In the genomic region with DNA sequence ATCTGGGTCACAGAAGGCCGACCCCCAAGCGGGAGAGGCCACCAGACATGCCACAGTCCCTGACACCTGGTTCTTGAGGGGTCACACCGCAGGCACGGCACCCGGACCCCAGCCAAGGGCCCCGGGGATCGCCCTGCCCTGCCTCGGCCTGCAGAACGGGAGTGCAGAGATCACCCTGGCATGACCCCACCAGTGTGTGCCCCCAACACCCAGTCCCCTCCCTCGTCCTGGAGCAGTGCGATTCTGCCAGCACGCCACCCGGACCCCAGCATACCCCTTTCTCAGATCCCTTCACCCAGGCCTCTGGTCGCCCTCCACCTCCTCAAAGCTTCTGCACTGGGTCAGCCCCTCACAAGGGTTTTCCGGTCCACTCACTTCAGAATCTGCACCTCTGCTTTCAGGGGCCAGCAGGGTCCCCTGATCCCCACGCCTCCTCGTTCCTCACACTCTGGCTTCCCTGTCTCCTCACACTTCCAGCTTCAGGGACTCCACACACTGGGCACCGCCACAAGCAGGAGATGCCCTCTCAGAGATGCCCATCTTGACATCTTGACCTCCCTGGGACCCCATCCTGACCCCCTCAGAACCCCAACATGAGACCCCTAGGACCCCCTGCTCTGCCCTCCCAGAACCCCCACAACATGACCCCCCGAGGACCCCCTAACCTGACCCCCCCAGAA, we compare ENCODE assay signal across 28 cellular contexts. TPM values are rescaled to one million over a fixed set of nuclear protein-coding genes. Genes with fewer than 3 reads are reported as not detected.
A peak's percentile ranks its signal among the peaks of the same experiment; 100 is the strongest.
DNase-seq lines count a peak whose midpoint lies in the region; ATAC-seq, FAIRE-seq and TF ChIP-seq lines count a peak whose summit lies in the region.
"Had no signal": no experiment of that assay in that cellular context is flagged by ENCODE, and none has a peak within 500 bp of the region (broad histone marks: within the 10 kb centered on the region; RNA-seq: fewer than 3 reads in every experiment).

No MANE protein-coding gene starts in this region.

- H3F3A ChIP-seq in OCI-LY1 (ENCODE audit: insufficient read depth, low read length) (no peaks in the 10 kb centered on the region), neural progenitor cell (ENCODE audit: low read depth) (no peaks in the 10 kb centered on the region)

- TF ChIP-seq CTCF in OCI-LY1 (IDR thresholded peaks at IDR 0.05; ENCODE audit: low read length) (no peak), chondrocyte (IDR thresholded peaks at IDR 0.05) (no peak), neural progenitor cell (IDR thresholded peaks at IDR 0.05) (no peak)

- H4K20me1 ChIP-seq in OCI-LY1 (ENCODE audit: insufficient read depth, low read length) (no peaks in the 10 kb centered on the region), neural progenitor cell (ENCODE audit: low read depth) (peaks cover 46% of the 10 kb centered on the region)

- H3K4me3 Mint-ChIP-seq in chondrocyte (ENCODE audit: unreplicated experiment) (no peak overlapping the region), neural progenitor cell (peak overlapping the region; percentile 31)

- H3K27ac ChIP-seq in OCI-LY1 (ENCODE audit: low read depth, low read length, poor library complexity, severe bottlenecking): peak overlapping the region; percentile 49
- H3K27ac ChIP-seq in neural progenitor cell: no peak overlapping the region
- H3K27ac ChIP-seq: adrenal gland, gastrocnemius medialis, psoas muscle, SJSA1 had no signal

- H3K27me3 Mint-ChIP-seq in chondrocyte (ENCODE audit: low read depth) (no peaks in the 10 kb centered on the region), neural progenitor cell (ENCODE audit: insufficient read depth, low read depth) (peaks cover 6% of the 10 kb centered on the region)
- H3K27me3 Mint-ChIP-seq: naive B cell had no signal

- FAIRE-seq in urothelium cell line (lab: Jason Lieb, UNC): no peak
- FAIRE-seq: H54 had no signal

- no peaks in the 10 kb centered on the region for H3K27me3 ChIP-seq in H7 (ENCODE audit: control insufficient read depth, insufficient read depth, low read length)
- H3K27me3 ChIP-seq in OCI-LY1 (ENCODE audit: insufficient read depth, low read length): no peaks in the 10 kb centered on the region
- H3K27me3 ChIP-seq in neural progenitor cell: no peaks in the 10 kb centered on the region
- H3K27me3 ChIP-seq: adrenal gland, gastrocnemius medialis, SJSA1, stomach had no signal

- H3K27ac Mint-ChIP-seq in chondrocyte (ENCODE audit: unreplicated experiment) (peak overlapping the region; percentile 63), neural progenitor cell (no peak overlapping the region)

- DNase-seq in H7: peak; percentile 47
- DNase-seq in chondrocyte (ENCODE audit: low spot score): no peak
- DNase-seq in neural progenitor cell (ENCODE audit: low spot score): no peak
- DNase-seq in stimulated activated naive CD4-positive, alpha-beta T cell treated with Interleukin-2 at 50 U/mL for 16 hours (lab: John Stamatoyannopoulos, UW): no peak
- no peak for DNase-seq in amygdala (lab: John Stamatoyannopoulos, UW)
- DNase-seq in urothelium cell line (ENCODE audit: low spot score): no peak
- DNase-seq: adrenal gland; caudate nucleus; COR-L47; gastrocnemius medialis; Kasumi-1; mammary epithelial cell; naive B cell; NCI-H1092 treated with DMSO at 0.1 percent for 48 hours; NCI-H2029 treated with DMSO at 0.1 percent for 48 hours; NCI-H345; psoas muscle; stimulated activated CD4-positive, alpha-beta T cell treated with anti-CD3 and anti-CD28 coated beads, Interleukin-2, amount 100 ng/mL, for 48 hours; stomach had no signal

- H3K36me3 Mint-ChIP-seq in chondrocyte (ENCODE audit: low read depth) (peaks cover 11% of the 10 kb centered on the region), neural progenitor cell (peaks cover 8% of the 10 kb centered on the region)

- ATAC-seq in HG03159 (IDR thresholded peaks at IDR 0.05; ENCODE audit: unreplicated experiment): no peak
- ATAC-seq: gastrocnemius medialis, Panc1, psoas muscle had no signal

- peaks cover 13% of the 10 kb centered on the region for H3K79me2 ChIP-seq in OCI-LY1 (ENCODE audit: insufficient read depth, low read length)
- H3K79me2 ChIP-seq in neural progenitor cell (ENCODE audit: low read depth): peaks cover 57% of the 10 kb centered on the region

- H3K9ac ChIP-seq in OCI-LY1 (ENCODE audit: low read length) (no peak overlapping the region; the same call in 1 of the 2 replicates), neural progenitor cell (no peak overlapping the region)

- peaks cover 26% of the 10 kb centered on the region for H3K4me1 Mint-ChIP-seq in chondrocyte (ENCODE audit: low read depth)
- peaks cover 14% of the 10 kb centered on the region for H3K4me1 Mint-ChIP-seq in neural progenitor cell

- H3K4me2 ChIP-seq in OCI-LY1 (ENCODE audit: low read length) (peak overlapping the region; percentile 29; the same call in 1 of the 2 replicates), neural progenitor cell (no peak overlapping the region)
- H3K4me2 ChIP-seq: smooth muscle cell had no signal

- peaks cover 5% of the 10 kb centered on the region for H3K36me3 ChIP-seq in H7 (replicated peaks; ENCODE audit: control insufficient read depth, insufficient read depth, low read length)
- H3K36me3 ChIP-seq in OCI-LY1 (ENCODE audit: insufficient read depth, low read length): peaks cover 21% of the 10 kb centered on the region
- H3K36me3 ChIP-seq in neural progenitor cell: no peaks in the 10 kb centered on the region

- no peaks in the 10 kb centered on the region for H3K9me2 ChIP-seq in OCI-LY1 (ENCODE audit: low read depth, low read length)

- no peaks in the 10 kb centered on the region for H3K9me3 Mint-ChIP-seq in chondrocyte (ENCODE audit: low read depth)
- H3K9me3 Mint-ChIP-seq in neural progenitor cell: no peaks in the 10 kb centered on the region
- H3K9me3 Mint-ChIP-seq: naive B cell had no signal

- H2AFZ ChIP-seq in OCI-LY1 (ENCODE audit: low read length) (no peak overlapping the region), neural progenitor cell (replicated peaks) (no peak overlapping the region)

- H3K4me3 ChIP-seq in H7 (ENCODE audit: insufficient read depth, low read depth, low read length) (no peak overlapping the region), OCI-LY1 (ENCODE audit: low read depth, low read length, poor library complexity, severe bottlenecking) (no peak overlapping the region), neural progenitor cell (no peak overlapping the region)
- H3K4me3 ChIP-seq: adrenal gland, gastrocnemius medialis, psoas muscle, SJSA1, smooth muscle cell, stomach had no signal

- H3K9me3 ChIP-seq in OCI-LY1 (ENCODE audit: low read length) (no peaks in the 10 kb centered on the region), neural progenitor cell (ENCODE audit: low read depth) (no peaks in the 10 kb centered on the region)
- H3K9me3 ChIP-seq: adrenal gland, gastrocnemius medialis, psoas muscle, SJSA1, stomach had no signal

- H3K4me1 ChIP-seq in OCI-LY1 (ENCODE audit: insufficient read depth, low read length, severe bottlenecking) (peaks cover 32% of the 10 kb centered on the region), neural progenitor cell (peaks cover 10% of the 10 kb centered on the region)

RNA-seq across cellular contexts. Expression of gene MAP2K2, which starts 2.8 kb away (rescaled TPM):
- 221 and 226 TPM in 2 replicates for total RNA-seq in H7 (2014; rRNA removed; shearing (Covaris generic))
- 131 to 168 TPM (median 158 TPM) in 3 replicates for total RNA-seq in chondrocyte
- 69.7 and 176 TPM in 2 replicates for total RNA-seq in neural progenitor cell (ENCODE audit: low replicate concordance)

RNA-seq across cellular contexts. Expression of gene CREB3L3, which starts 32.4 kb away (rescaled TPM):
- not detected in 2 replicates for total RNA-seq in H7 (2014; rRNA removed; shearing (Covaris generic))
- not detected in 3 replicates for total RNA-seq in chondrocyte
- 0.06 TPM in 1 of 2 replicates, not detected in the other for total RNA-seq in neural progenitor cell (ENCODE audit: low replicate concordance)
- total RNA-seq: epithelial cell of proximal tubule, HT1080, mammary epithelial cell, psoas muscle, SJSA1, smooth muscle cell, ureter had no signal

RNA-seq across cellular contexts. Expression of gene ZBTB7A, which starts 54.4 kb away (rescaled TPM):
- total RNA-seq in H7 (2014; rRNA removed; shearing (Covaris generic)): 18.3 and 20.8 TPM in 2 replicates
- total RNA-seq in chondrocyte: 29.4 to 29.9 TPM (median 29.5 TPM) in 3 replicates
- 4.0 and 10.0 TPM in 2 replicates for total RNA-seq in neural progenitor cell (ENCODE audit: low replicate concordance)
